In genomic region chr20:53847118-53847842, GRCh38 we compare ENCODE assay signal across 10 cellular contexts.
DNase-seq lines count a peak whose midpoint lies in the region; ATAC-seq, FAIRE-seq and TF ChIP-seq lines count a peak whose summit lies in the region.
"Had no signal": no experiment of that assay in that cellular context is flagged by ENCODE, and none has a peak within 500 bp of the region (broad histone marks: within the 10 kb centered on the region; RNA-seq: fewer than 3 reads in every experiment).

No MANE protein-coding gene starts in this region.

- H3K27me3 ChIP-seq in K562 (ENCODE audit: control insufficient read depth in 2 of 2, insufficient read depth in 2 of 2, low read length in 2 of 2) (no peaks in the 10 kb centered on the region), hepatocyte (no peaks in the 10 kb centered on the region)

- in situ Hi-C loops in K562 (cut with MboI), result no loop called here

- peaks cover 4% of the 10 kb centered on the region for H3K9me3 Mint-ChIP-seq in mesothelial cell of epicardium

- no peak overlapping the region for H3K4me3 Mint-ChIP-seq in mesothelial cell of epicardium

- POLR2A ChIA-PET in K562 (lab: Yijun Ruan, JAX), result interaction anchor here (0.7 to 2.0 kb wide), 3 partner anchors 10 to 13 kb away, joined by 3 to 8 read pairs (median 3); no protein-coding TSS in a partner anchor

- peak; percentile 35 for FAIRE-seq in K562 (lab: Jason Lieb, UNC)

- no TSS peak for BruUV-seq in K562 (replicated peaks; lab: Mats Ljungman, UMichigan)

- intact Hi-C loops in K562 (cut with micrococcal nuclease), result no loop called here

- H3K4me3 ChIP-seq in NB4 (ENCODE audit: low read depth, low read length), result peak overlapping the region; percentile 40
- H3K4me3 ChIP-seq in K562, result no peak overlapping the region
- H3K4me3 ChIP-seq in hepatocyte, result no peak overlapping the region

- DNase-seq in AML-193 (lab: John Stamatoyannopoulos, UW) (peak; percentile 94 to 95), NB4 (ENCODE audit: low read depth) (peak; percentile 84), K562 (ENCODE audit: extremely low read depth in 1 of 4, low spot score in 3 of 4) (no peak), iPS-NIHi11 (ENCODE audit: low spot score) (no peak), NCI-H69 (lab: John Stamatoyannopoulos, UW) (no peak), hepatocyte (ENCODE audit: low spot score) (no peak), mesothelial cell of epicardium (ENCODE audit: low spot score in 2 of 2, unreplicated experiment in 2 of 2) (no peak)
- DNase-seq: midbrain; stimulated activated CD4-positive, alpha-beta T cell treated with anti-CD3 and anti-CD28 coated beads, Interleukin-4, amount 100 ng/mL, for 4 hours had no signal

- H3K4me1 ChIP-seq in K562 (replicated peaks in 1 of 2; ENCODE audit: control insufficient read depth in 2 of 2, insufficient read depth in 2 of 2, low read length in 2 of 2) (peaks cover 0 to 10% of the 10 kb centered on the region in 2 experiments; a peak in 2 of 5 replicates), hepatocyte (ENCODE audit: insufficient read depth) (peaks cover 3% of the 10 kb centered on the region)

- CTCF ChIA-PET in K562 (lab: Yijun Ruan, JAX; ENCODE audit: low intra/inter-chr PET ratio), result no interaction called here

- no peaks in the 10 kb centered on the region for H3K27me3 Mint-ChIP-seq in mesothelial cell of epicardium (ENCODE audit: low read depth)

- WGBS in K562 (ENCODE audit: insufficient coverage, low coverage, missing lambda C conversion rate), result 67% methylated on average over 8 of the region's 8 CpGs
- WGBS in hepatocyte (ENCODE audit: low lambda C conversion rate, missing lambda C conversion rate), result 87% methylated on average over 8 of the region's 8 CpGs

- no peak overlapping the region for H3K27ac ChIP-seq in K562 (ENCODE audit: extremely low read depth, low read depth, low read length)
- H3K27ac ChIP-seq in hepatocyte, result no peak overlapping the region

- no peak overlapping the region for H3K27ac Mint-ChIP-seq in mesothelial cell of epicardium

- no peaks in the 10 kb centered on the region for H3K9me2 ChIP-seq in hepatocyte (replicated peaks; ENCODE audit: insufficient read depth)

- TF ChIP-seq CTCF in NB4 (IDR thresholded peaks at IDR 0.05; ENCODE audit: low read depth, low read length), result no peak
- TF ChIP-seq CTCF in K562 (IDR thresholded peaks at IDR 0.05 in 2 of 3, conservative IDR thresholded peaks at IDR 0.05 in 1 of 3; ENCODE audit: insufficient read depth in 2 of 3, low read depth in 1 of 3, low read length in 3 of 3), result no peak
- no peak for TF ChIP-seq CTCF in hepatocyte (IDR thresholded peaks at IDR 0.05; ENCODE audit: poor library complexity)
- TF ChIP-seq CTCF in mesothelial cell of epicardium (IDR thresholded peaks at IDR 0.05; ENCODE audit: unreplicated experiment), result no peak

- H4K20me1 ChIP-seq in K562 (replicated peaks; ENCODE audit: control insufficient read depth, insufficient read depth, low read length), result no peaks in the 10 kb centered on the region
- H4K20me1 ChIP-seq in hepatocyte (ENCODE audit: insufficient read depth, poor library complexity, severe bottlenecking), result no peaks in the 10 kb centered on the region

- TF ChIP-seq POLR2A in NB4 (IDR thresholded peaks at IDR 0.05; ENCODE audit: extremely low read depth, insufficient read length) (no peak), K562 (conservative IDR thresholded peaks at IDR 0.05) (no peak)

- no peak for TF ChIP-seq EP300 in K562 (IDR thresholded peaks at IDR 0.05; ENCODE audit: low read length)

- H3K9ac ChIP-seq in K562 (ENCODE audit: insufficient read depth in 1 of 2, low read depth in 2 of 2, low read length in 2 of 2), result no peak overlapping the region

- H3K79me2 ChIP-seq in K562 (ENCODE audit: control insufficient read depth, insufficient read depth, low read length) (no peaks in the 10 kb centered on the region), hepatocyte (no peaks in the 10 kb centered on the region)

- no peak overlapping the region for H3K4me2 ChIP-seq in K562 (ENCODE audit: insufficient read depth, low read length)
- H3K4me2 ChIP-seq in hepatocyte, result no peak overlapping the region

- H2AFZ ChIP-seq in K562 (ENCODE audit: low read depth, low read length) (peak overlapping the region; percentile 22), hepatocyte (no peak overlapping the region)

- no peaks in the 10 kb centered on the region for H3K9me1 ChIP-seq in K562 (ENCODE audit: control insufficient read depth, insufficient read depth, low read length)

- TF ChIP-seq RAD21 in K562 (CRISPR knock-in tag; conservative IDR thresholded peaks at IDR 0.05 in 1 of 2, IDR thresholded peaks at IDR 0.05 in 1 of 2), result no peak

- no peaks in the 10 kb centered on the region for H3K4me1 Mint-ChIP-seq in mesothelial cell of epicardium

- no peaks in the 10 kb centered on the region for H3K36me3 ChIP-seq in K562 (ENCODE audit: control insufficient read depth, insufficient read depth, low read length)
- H3K36me3 ChIP-seq in hepatocyte (replicated peaks; ENCODE audit: insufficient read depth, low read depth), result no peaks in the 10 kb centered on the region

- no peaks in the 10 kb centered on the region for H3K9me3 ChIP-seq in K562 (replicated peaks; ENCODE audit: control insufficient read depth, insufficient read depth, low read depth, low read length)
- H3K9me3 ChIP-seq in hepatocyte (ENCODE audit: low read depth), result no peaks in the 10 kb centered on the region

- ATAC-seq in GM18909 (IDR thresholded peaks at IDR 0.05; ENCODE audit: poor library complexity, unreplicated experiment), result peak; percentile 54
- no peak for ATAC-seq in K562

- H3K36me3 Mint-ChIP-seq in mesothelial cell of epicardium, result no peaks in the 10 kb centered on the region

TF ChIP-seq in K562, 482 proteins besides CTCF, POLR2A, EP300 and RAD21 (continues in another document):
- TF ChIP-seq ESRRB (CRISPR knock-in tag; IDR thresholded peaks at IDR 0.05; ENCODE audit: borderline replicate concordance) (no peak), NR2C2 (CRISPR knock-in tag; IDR thresholded peaks at IDR 0.05) (no peak), NR2C2 (tag; IDR thresholded peaks at IDR 0.05) (0 out of 2 replicates have a peak, but pooled peaks have one; percentile 14), ELK3 (CRISPR knock-in tag; IDR thresholded peaks at IDR 0.05) (no peak), RREB1 (CRISPR knock-in tag; IDR thresholded peaks at IDR 0.05) (no peak)

Comparison
In these comparisons a context has a peak if more than half of its experiments do, and no peak if none do; other contexts are left out.
1. DNase-seq: peak in AML-193 (2 of 2) and NB4 (single experiment); none in K562 (0 of 4), iPS-NIHi11 (single experiment), NCI-H69 (single experiment), hepatocyte (single experiment) and mesothelial cell of epicardium (0 of 2).